ENCODE assay signal across 8 cellular contexts in genomic region chr13:77328819-77329132, GRCh38. TPM values are rescaled to one million over a fixed set of nuclear protein-coding genes. Genes with fewer than 3 reads are reported as not detected.
DNase-seq lines count a peak whose midpoint lies in the region; ATAC-seq and TF ChIP-seq lines count a peak whose summit lies in the region.

No MANE protein-coding gene starts in this region.

- H3K79me2 ChIP-seq in osteoblast (ENCODE audit: insufficient read depth, low read length): peaks cover 28% of the 10 kb centered on the region

- H3K36me3 ChIP-seq in colonic mucosa (no peaks in the 10 kb centered on the region), osteoblast (ENCODE audit: insufficient read depth, low read length) (no peaks in the 10 kb centered on the region)

- H3K9ac ChIP-seq in colonic mucosa (ENCODE audit: low read depth in 2 of 2, low read length in 2 of 2): peak overlapping the region; percentile 54 to 84

- H3K9me3 ChIP-seq in colonic mucosa (no peaks in the 10 kb centered on the region), osteoblast (ENCODE audit: low read depth, low read length) (no peaks in the 10 kb centered on the region)

- H3K4me3 ChIP-seq in HL-60 (replicated peaks; ENCODE audit: insufficient read depth, low read length) (peak overlapping the region; percentile 47), colonic mucosa (peak overlapping the region; percentile 92), osteoblast (ENCODE audit: insufficient read depth, low read length) (peak overlapping the region; percentile 89)

- H2AFZ ChIP-seq in osteoblast (ENCODE audit: low read length): peak overlapping the region; percentile 98

- ATAC-seq in GM21381 (IDR thresholded peaks at IDR 0.05; ENCODE audit: unreplicated experiment): peak; percentile 6

- TF ChIP-seq CTCF in C4-2B (conservative IDR thresholded peaks at IDR 0.05): no peak
- no peak for TF ChIP-seq CTCF in HL-60 (IDR thresholded peaks at IDR 0.05; ENCODE audit: insufficient read depth, low read length)
- no peak for TF ChIP-seq CTCF in colonic mucosa (IDR thresholded peaks at IDR 0.05)
- no peak for TF ChIP-seq CTCF in osteoblast (IDR thresholded peaks at IDR 0.05; ENCODE audit: extremely low read depth, low read depth, low read length)

- H3K27me3 ChIP-seq in HL-60 (ENCODE audit: insufficient read depth, poor library complexity, severe bottlenecking) (no peaks in the 10 kb centered on the region), colonic mucosa (no peaks in the 10 kb centered on the region), osteoblast (ENCODE audit: insufficient read depth, low read length) (no peaks in the 10 kb centered on the region)

- intact Hi-C loops in colonic mucosa (cut with DNase I): no loop called here

- H3K4me1 ChIP-seq in colonic mucosa (peaks cover 4% of the 10 kb centered on the region), osteoblast (ENCODE audit: insufficient read depth, low read length) (peaks cover 22% of the 10 kb centered on the region)

- H3K27ac ChIP-seq in C4-2B: peak overlapping the region; percentile 97
- H3K27ac ChIP-seq in HL-60 (replicated peaks): peak overlapping the region; percentile 96
- H3K27ac ChIP-seq in colonic mucosa: peak overlapping the region; percentile 93
- peak overlapping the region; percentile 29 for H3K27ac ChIP-seq in osteoblast (ENCODE audit: low read depth, low read length)

- no peak for DNase-seq in HL-60 (ENCODE audit: low read depth in 1 of 2, low spot score in 1 of 2)
- no peak for DNase-seq in colonic mucosa
- DNase-seq in osteoblast (ENCODE audit: insufficient read length, low spot score, missing footprints): no peak
- no peak for DNase-seq in GDM1 (lab: John Stamatoyannopoulos, UW)
- DNase-seq in NCI-H2107 treated with DMSO at 0.1 percent for 48 hours (lab: John Stamatoyannopoulos, UW; ENCODE audit: unreplicated experiment): no peak
- no peak for DNase-seq in stimulated activated CD4-positive, alpha-beta T cell treated with anti-CD3 and anti-CD28 coated beads, Interleukin-15, amount 100 ng/mL, for 24 hours

- H4K20me1 ChIP-seq in osteoblast (ENCODE audit: insufficient read depth, low read length): peaks cover 24% of the 10 kb centered on the region

- peak overlapping the region; percentile 84 for H3K4me2 ChIP-seq in osteoblast (ENCODE audit: insufficient read depth, low read length)

RNA-seq across cellular contexts. Expression of gene MYCBP2, which starts 1.9 kb away (rescaled TPM):
- 10 to 100 TPM; 41.2 to 42.6 TPM for total RNA-seq in colonic mucosa
- 140 and 155 TPM in 2 replicates for total RNA-seq in osteoblast

Comparison
In these comparisons a context has a peak if more than half of its experiments do, and no peak if none do; other contexts are left out.
1. H3K27ac ChIP-seq: peak in every context shown above with its lines; median percentile 97 in C4-2B; 96 in HL-60; 93 in colonic mucosa; 29 in osteoblast.